ENCODE assay signal across 8 cellular contexts in genomic region chr18:24019641-24020331, GRCh38. TPM values are rescaled to one million over a fixed set of nuclear protein-coding genes. Genes with fewer than 3 reads are reported as not detected.
DNase-seq lines count a peak whose midpoint lies in the region; ATAC-seq and TF ChIP-seq lines count a peak whose summit lies in the region.

No MANE protein-coding gene starts in this region.

- CTCF ChIA-PET in CD8-positive, alpha-beta T cell (lab: Charles Lee): no interaction called here

- H3K4me1 ChIP-seq in CD8-positive, alpha-beta T cell (ENCODE audit: insufficient read depth, low read length): peaks cover 82% of the 10 kb centered on the region
- H3K4me1 ChIP-seq in breast epithelium: peaks cover 0 to 17% of the 10 kb centered on the region in 2 donors

- POLR2A ChIA-PET in CD8-positive, alpha-beta T cell (lab: Charles Lee): no interaction called here

- H3K4me3 Mint-ChIP-seq in CD8-positive, alpha-beta T cell: peak overlapping the region; percentile 62
- H3K4me3 Mint-ChIP-seq in activated T-cell treated with anti-CD3 and anti-CD28 coated beads, Interleukin-2, amount 50 U/mL, for 24 hours: peak overlapping the region; percentile 89

- H3K27ac ChIP-seq in CD8-positive, alpha-beta T cell (ENCODE audit: low read depth, low read length): no peak overlapping the region
- H3K27ac ChIP-seq in breast epithelium: no peak overlapping the region

- intact Hi-C loops in CD8-positive, alpha-beta T cell (cut with DNase I, micrococcal nuclease): loop anchor here (5.0 to 10.0 kb wide), 5 partner anchors 58 to 515 kb away; partner anchors contain the start of genes NPC1 (in 1 of the 2) and RMC1 (in 1 of the 2)
- intact Hi-C loops in breast epithelium (cut with DNase I; ENCODE audit: low total_unique reads): no loop called here

- peak overlapping the region; percentile 90 for H3K27ac Mint-ChIP-seq in CD8-positive, alpha-beta T cell
- peak overlapping the region; percentile 96 for H3K27ac Mint-ChIP-seq in activated T-cell treated with anti-CD3 and anti-CD28 coated beads, Interleukin-2, amount 50 U/mL, for 24 hours

- TF ChIP-seq CTCF in CD8-positive, alpha-beta T cell (IDR thresholded peaks at IDR 0.05): no peak
- TF ChIP-seq CTCF in GM20000 (IDR thresholded peaks at IDR 0.05; ENCODE audit: extremely low read depth, missing control alignments) (no peak), breast epithelium (IDR thresholded peaks at IDR 0.05) (no peak)

- peak; percentile 54 for ATAC-seq in CD8-positive, alpha-beta T cell
- peak; percentile 78 for ATAC-seq in HG03565 (IDR thresholded peaks at IDR 0.05; ENCODE audit: unreplicated experiment)

- H3K36me3 Mint-ChIP-seq in CD8-positive, alpha-beta T cell: peaks cover 65% of the 10 kb centered on the region
- peaks cover 62% of the 10 kb centered on the region for H3K36me3 Mint-ChIP-seq in activated T-cell treated with anti-CD3 and anti-CD28 coated beads, Interleukin-2, amount 50 U/mL, for 24 hours (ENCODE audit: low read depth)

- peaks cover 89% of the 10 kb centered on the region for H3K4me1 Mint-ChIP-seq in CD8-positive, alpha-beta T cell (ENCODE audit: low read depth)
- peaks cover 91% of the 10 kb centered on the region for H3K4me1 Mint-ChIP-seq in activated T-cell treated with anti-CD3 and anti-CD28 coated beads, Interleukin-2, amount 50 U/mL, for 24 hours (ENCODE audit: low read depth)

- no peak for TF ChIP-seq POLR2A in breast epithelium (IDR thresholded peaks at IDR 0.05)

- DNase-seq in CD8-positive, alpha-beta T cell: peak in 4 of 7 experiments; percentile 46 to 66 (median 56)
- DNase-seq in GM20000 (ENCODE audit: low spot score): peak; percentile 74
- peak; percentile 51 for DNase-seq in activated T-cell treated with anti-CD3 and anti-CD28 coated beads, Interleukin-2, amount 50 U/mL, for 24 hours
- DNase-seq in stimulated activated CD8-positive, alpha-beta memory T cell treated with anti-CD3 and anti-CD28 coated beads, Interleukin-7, amount 100 ng/mL, for 4 hours (ENCODE audit: low read depth in 2 of 2): peak; percentile 20 to 55
- no peak for DNase-seq in middle frontal gyrus (ENCODE audit: extremely low spot score, low spot score)
- no peak for DNase-seq in OCI-M2 (lab: John Stamatoyannopoulos, UW; ENCODE audit: unreplicated experiment)
- DNase-seq in breast epithelium (ENCODE audit: low spot score in 2 of 2): no peak

- no peaks in the 10 kb centered on the region for H3K9me3 ChIP-seq in CD8-positive, alpha-beta T cell (ENCODE audit: low read length)
- H3K9me3 ChIP-seq in breast epithelium: no peaks in the 10 kb centered on the region

- no peaks in the 10 kb centered on the region for H3K27me3 Mint-ChIP-seq in CD8-positive, alpha-beta T cell (ENCODE audit: low read depth)
- no peaks in the 10 kb centered on the region for H3K27me3 Mint-ChIP-seq in activated T-cell treated with anti-CD3 and anti-CD28 coated beads, Interleukin-2, amount 50 U/mL, for 24 hours

- no peak overlapping the region for H3K4me3 ChIP-seq in CD8-positive, alpha-beta T cell (ENCODE audit: low read depth, low read length)
- no peak overlapping the region for H3K4me3 ChIP-seq in breast epithelium

- H3K27me3 ChIP-seq in CD8-positive, alpha-beta T cell (ENCODE audit: insufficient read depth, low read length): no peaks in the 10 kb centered on the region
- no peaks in the 10 kb centered on the region for H3K27me3 ChIP-seq in breast epithelium

- no peaks in the 10 kb centered on the region for H3K9me3 Mint-ChIP-seq in CD8-positive, alpha-beta T cell
- H3K9me3 Mint-ChIP-seq in activated T-cell treated with anti-CD3 and anti-CD28 coated beads, Interleukin-2, amount 50 U/mL, for 24 hours: no peaks in the 10 kb centered on the region

- H3K36me3 ChIP-seq in CD8-positive, alpha-beta T cell (ENCODE audit: insufficient read depth, low read length): peaks cover 8% of the 10 kb centered on the region
- no peaks in the 10 kb centered on the region for H3K36me3 ChIP-seq in breast epithelium

RNA-seq across cellular contexts. Expression of gene TTC39C, which starts 5.2 kb away (rescaled TPM):
- 10 to 100 TPM; 84.7 to 85.7 TPM for total RNA-seq in CD8-positive, alpha-beta T cell
- 10 to 100 TPM; 49.8 to 59.0 (median 53.0) TPM for total RNA-seq in breast epithelium

Comparison
In these comparisons a context has a peak if more than half of its experiments do, and no peak if none do; other contexts are left out.
1. DNase-seq: peak in CD8-positive, alpha-beta T cell (4 of 7), GM20000 (single experiment), activated T-cell treated with anti-CD3 and anti-CD28 coated beads, Interleukin-2, amount 50 U/mL, for 24 hours (single experiment) and stimulated activated CD8-positive, alpha-beta memory T cell treated with anti-CD3 and anti-CD28 coated beads, Interleukin-7, amount 100 ng/mL, for 4 hours (2 of 2); none in middle frontal gyrus (single experiment), OCI-M2 (single experiment) and breast epithelium (0 of 2).